ENCODE assay signal across 10 cellular contexts in genomic region chr4:143352052-143352451, GRCh38. TPM values are rescaled to one million over a fixed set of nuclear protein-coding genes. Genes with fewer than 3 reads are reported as not detected.
DNase-seq lines count a peak whose midpoint lies in the region; ATAC-seq and TF ChIP-seq lines count a peak whose summit lies in the region.
"Had no signal": no experiment of that assay in that cellular context is flagged by ENCODE, and none has a peak within 500 bp of the region (broad histone marks: within the 10 kb centered on the region; RNA-seq: fewer than 3 reads in every experiment).

No MANE protein-coding gene starts in this region.

- intact Hi-C loops in breast epithelium (cut with DNase I; ENCODE audit: low total_unique reads) (no loop called here), aorta (cut with DNase I) (loop anchor here in 1 of 2 donors (5.0 kb wide), 1 partner anchor 45 kb away; no protein-coding TSS in a partner anchor)

- DNase-seq in COLO829 (ENCODE audit: low spot score) (peak; percentile 62), NCI-H1930 (lab: John Stamatoyannopoulos, UW) (peak; percentile 53 to 76), breast epithelium (ENCODE audit: low spot score in 2 of 2) (no peak), aorta (no peak), activated gamma-delta T cell treated with Interleukin-2 at 50 U/mL for 16 hours (no peak)
- DNase-seq in effector CD8-positive, alpha-beta T cell (lab: John Stamatoyannopoulos, UW) = no peak
- DNase-seq: activated naive CD4-positive, alpha-beta T cell treated with anti-CD3 and anti-CD28 coated beads, Interleukin-2, amount 50 U/mL, for 16 hours; T-helper 9 cell had no signal

- H3K4me3 ChIP-seq in breast epithelium = no peak overlapping the region
- no peak overlapping the region for H3K4me3 ChIP-seq in mesodermal cell (ENCODE audit: extremely low read depth, insufficient read depth, low read length, poor library complexity, severe bottlenecking)
- no peak overlapping the region for H3K4me3 ChIP-seq in aorta (ENCODE audit: low read length in 2 of 2)

- peaks cover 10 to 19% of the 10 kb centered on the region in 2 donors for H3K4me1 ChIP-seq in breast epithelium
- peaks cover 24% of the 10 kb centered on the region for H3K4me1 ChIP-seq in mesodermal cell (ENCODE audit: control insufficient read depth, insufficient read depth, low read length, poor library complexity, severe bottlenecking)
- H3K4me1 ChIP-seq in aorta (ENCODE audit: control insufficient read depth in 1 of 2, insufficient read depth in 2 of 2, low read length in 2 of 2) = peaks cover 9 to 22% of the 10 kb centered on the region in 2 donors

- no peaks in the 10 kb centered on the region for H3K9me3 ChIP-seq in breast epithelium
- H3K9me3 ChIP-seq in mesodermal cell (ENCODE audit: control insufficient read depth, low read length) = no peaks in the 10 kb centered on the region
- no peaks in the 10 kb centered on the region for H3K9me3 ChIP-seq in aorta (ENCODE audit: control insufficient read depth, low read length)

- H3K27me3 ChIP-seq in breast epithelium (no peaks in the 10 kb centered on the region), aorta (ENCODE audit: control insufficient read depth in 1 of 2, insufficient read depth in 2 of 2, low read length in 1 of 2) (no peaks in the 10 kb centered on the region)

- H3K36me3 ChIP-seq in breast epithelium = no peaks in the 10 kb centered on the region
- peaks cover 3% of the 10 kb centered on the region for H3K36me3 ChIP-seq in mesodermal cell (ENCODE audit: control insufficient read depth, insufficient read depth, low read length)
- no peaks in the 10 kb centered on the region for H3K36me3 ChIP-seq in aorta (ENCODE audit: control insufficient read depth in 1 of 2, insufficient read depth in 2 of 2, low read length in 1 of 2)

- H3K27ac ChIP-seq in breast epithelium (peak overlapping the region; percentile 58 to 70), mesodermal cell (ENCODE audit: low read depth, low read length, severe bottlenecking) (peak overlapping the region; percentile 23), aorta (ENCODE audit: low read depth in 1 of 2, low read length in 2 of 2) (peak overlapping the region in 1 of 2 donors; percentile 17)

- TF ChIP-seq POLR2A in breast epithelium (IDR thresholded peaks at IDR 0.05) = no peak

- ATAC-seq in GM19035 (IDR thresholded peaks at IDR 0.05; ENCODE audit: unreplicated experiment) (no peak), aorta (ENCODE audit: low FRiP score) (no peak)

- no peak for TF ChIP-seq CTCF in breast epithelium (IDR thresholded peaks at IDR 0.05)

RNA-seq across cellular contexts. Expression of gene GAB1, which starts 15.4 kb away (rescaled TPM):
- 10 to 100 TPM; 24.8 to 67.5 (median 38.7) TPM for total RNA-seq in breast epithelium
- 31.7 TPM for polyA plus RNA-seq in mesodermal cell (2013, experiment 1 of 2)
- 27.5 TPM for polyA plus RNA-seq in mesodermal cell (2013, experiment 2 of 2)
- 100 to 1,000 TPM in 1 of 2 donors, 10 to 100 TPM in 1; 98.0 to 107 TPM for total RNA-seq in aorta
- 10 to 100 TPM; 10.5 to 12.0 TPM for polyA plus RNA-seq in aorta

Comparison
In these comparisons a context has a peak if more than half of its experiments do, and no peak if none do; other contexts are left out.
1. DNase-seq: peak in COLO829 (single experiment) and NCI-H1930 (2 of 2); none in breast epithelium (0 of 2), effector CD8-positive, alpha-beta T cell (single experiment), aorta (0 of 2) and activated gamma-delta T cell treated with Interleukin-2 at 50 U/mL for 16 hours (single experiment).